20 cellular contexts compared by ENCODE assay signal in genomic region chr1:27811741-27812500, GRCh38.
"Had no signal": no experiment of that assay in that cellular context is flagged by ENCODE, and none has a peak within 500 bp of the region (broad histone marks: within the 10 kb centered on the region; RNA-seq: fewer than 3 reads in every experiment).

No MANE protein-coding gene starts in this region.

- ATAC-seq: foreskin keratinocyte, left colon, lower lobe of right lung had no signal

- H3K27ac Mint-ChIP-seq: activated CD4-positive, alpha-beta T cell treated with anti-CD3 and anti-CD28 coated beads, Interleukin-2, amount 10 ng/mL, durations not matched to agents 24 days and 14 days; mesothelial cell of epicardium had no signal

- H3K27me3 ChIP-seq: cardiac muscle cell, foreskin keratinocyte, vagina had no signal

- H3K4me3 ChIP-seq: cardiac muscle cell, lower lobe of right lung, vagina had no signal

- H3K9me3 ChIP-seq: lower lobe of right lung, vagina had no signal

- H3K27ac ChIP-seq: cardiac muscle cell, foreskin keratinocyte, lower lobe of right lung, vagina had no signal

- H3K4me1 Mint-ChIP-seq: activated CD4-positive, alpha-beta T cell treated with anti-CD3 and anti-CD28 coated beads, Interleukin-2, amount 10 ng/mL, durations not matched to agents 24 days and 14 days; mesothelial cell of epicardium had no signal

- DNase-seq: activated CD4-positive, alpha-beta T cell treated with anti-CD3 and anti-CD28 coated beads, Interleukin-2, amount 10 ng/mL, durations not matched to agents 24 days and 14 days; activated CD4-positive, CD25-positive, alpha-beta regulatory T cell; activated effector memory CD4-positive, alpha-beta T cell treated with anti-CD3 and anti-CD28 coated beads, Interleukin-2, amount 50 U/mL, for 16 hours; amniotic stem cell; foreskin keratinocyte; glutamatergic neuron; hypothalamus; islet precursor cell; left colon; lower lobe of right lung; occipital lobe; stimulated activated naive CD4-positive, alpha-beta T cell; T-helper 1 cell; T-helper 9 cell; trophoblast cell had no signal

- H3K4me1 ChIP-seq: foreskin keratinocyte, lower lobe of right lung, vagina had no signal

- H3K9me3 Mint-ChIP-seq: activated CD4-positive, alpha-beta T cell treated with anti-CD3 and anti-CD28 coated beads, Interleukin-2, amount 10 ng/mL, durations not matched to agents 24 days and 14 days; activated naive CD4-positive, alpha-beta T cell treated with anti-CD3 and anti-CD28 coated beads, Interleukin-2, amount 50 U/mL, for 72 hours; mesothelial cell of epicardium; natural killer cell treated with Interleukin-12 subunit alpha and Interleukin-12 subunit beta and Interleukin-15 and Interleukin-18, amount 100 ng/mL, for 72 hours had no signal

- H3K36me3 ChIP-seq: cardiac muscle cell had no signal

- H3K4me3 Mint-ChIP-seq: activated CD4-positive, alpha-beta T cell treated with anti-CD3 and anti-CD28 coated beads, Interleukin-2, amount 10 ng/mL, durations not matched to agents 24 days and 14 days; mesothelial cell of epicardium; natural killer cell treated with Interleukin-12 subunit alpha and Interleukin-12 subunit beta and Interleukin-15 and Interleukin-18, amount 100 ng/mL, for 72 hours had no signal

- H3K27me3 Mint-ChIP-seq: activated CD4-positive, alpha-beta T cell treated with anti-CD3 and anti-CD28 coated beads, Interleukin-2, amount 10 ng/mL, durations not matched to agents 24 days and 14 days; natural killer cell treated with Interleukin-12 subunit alpha and Interleukin-12 subunit beta and Interleukin-15 and Interleukin-18, amount 100 ng/mL, for 72 hours had no signal
